Comparison of ENCODE assay signal across 8 cellular contexts in genomic region chr6:169252805-169253189, GRCh38. TPM values are rescaled to one million over a fixed set of nuclear protein-coding genes. Genes with fewer than 3 reads are reported as not detected.
DNase-seq lines count a peak whose midpoint lies in the region; ATAC-seq and TF ChIP-seq lines count a peak whose summit lies in the region.

No MANE protein-coding gene starts in this region.

- H3K27me3 ChIP-seq in A673 (replicated peaks; ENCODE audit: insufficient read depth, low read depth, low read length, poor library complexity) (peaks cover 35% of the 10 kb centered on the region), WERI-Rb-1 (ENCODE audit: insufficient read depth, low read depth, severe bottlenecking) (no peaks in the 10 kb centered on the region)

- H3K9me3 Mint-ChIP-seq in nephron (peaks cover 11% of the 10 kb centered on the region), T-cell (peaks cover 0 to 2% (median 0%) of the 10 kb centered on the region in 3 donors)

- H3K36me3 Mint-ChIP-seq in nephron (ENCODE audit: low read depth) (peaks cover 3% of the 10 kb centered on the region), T-cell (no peaks in the 10 kb centered on the region)

- H3K9me3 ChIP-seq in A673 (ENCODE audit: low read depth, low read length, poor library complexity, severe bottlenecking), result no peaks in the 10 kb centered on the region
- no peaks in the 10 kb centered on the region for H3K9me3 ChIP-seq in WERI-Rb-1 (ENCODE audit: severe bottlenecking)

- H3K27me3 Mint-ChIP-seq in nephron (ENCODE audit: low read depth) (peaks cover 80% of the 10 kb centered on the region), T-cell (peaks cover 68 to 71% of the 10 kb centered on the region in 2 donors)

- POLR2A ChIA-PET in A673 (lab: Charles Lee; ENCODE audit: low non-redundant PET), result no interaction called here
- POLR2A ChIA-PET in T-cell (lab: Charles Lee), result interaction anchor here in 1 of 2 donors (0.7 kb wide), 1 partner anchor 112 kb away, joined by 3 read pairs; no protein-coding TSS in a partner anchor

- peak overlapping the region in 2 of 3 experiments; percentile 9 to 90 for H3K27ac Mint-ChIP-seq in nephron
- no peak overlapping the region for H3K27ac Mint-ChIP-seq in T-cell

- intact Hi-C loops in A673 (cut with micrococcal nuclease; ENCODE audit: unreplicated experiment), result no loop called here

- CTCF ChIA-PET in A673 (lab: Charles Lee), result no interaction called here
- CTCF ChIA-PET in T-cell (lab: Charles Lee), result no interaction called here

- H3K4me3 Mint-ChIP-seq in nephron (peak overlapping the region; percentile 80 to 94 (median 81)), T-cell (peak overlapping the region in 1 of 3 donors; percentile 60)

- H3K4me1 ChIP-seq in A673 (ENCODE audit: insufficient read depth, low read length, poor library complexity, severe bottlenecking), result peaks cover 3% of the 10 kb centered on the region

- peaks cover 35% of the 10 kb centered on the region for H3K4me1 Mint-ChIP-seq in nephron
- peaks cover 22 to 27% (median 24%) of the 10 kb centered on the region in 3 donors for H3K4me1 Mint-ChIP-seq in T-cell

- DNase-seq in A673 (ENCODE audit: low spot score) (peak; percentile 18), NCI-H1092 treated with DMSO at 0.1 percent for 48 hours (lab: John Stamatoyannopoulos, UW) (peak; percentile 80), epithelial cell of proximal tubule (ENCODE audit: low read depth) (no peak), WERI-Rb-1 (no peak), glomerular visceral epithelial cell (ENCODE audit: extremely low spot score) (no peak), T-cell (no peak)

- no TSS peak for BruUV-seq in A673 (replicated peaks; lab: Mats Ljungman, UMichigan)

- H3K27ac ChIP-seq in A673 (ENCODE audit: low read depth, low read length, poor library complexity, severe bottlenecking), result no peak overlapping the region
- no peak overlapping the region for H3K27ac ChIP-seq in WERI-Rb-1

- TF ChIP-seq CTCF in A673 (conservative IDR thresholded peaks at IDR 0.05; ENCODE audit: low read depth, low read length) (no peak), epithelial cell of proximal tubule (conservative IDR thresholded peaks at IDR 0.05; ENCODE audit: low read depth, low read length) (no peak), nephron (IDR thresholded peaks at IDR 0.05; ENCODE audit: unreplicated experiment in 3 of 3) (no peak), WERI-Rb-1 (IDR thresholded peaks at IDR 0.05; ENCODE audit: low read depth, low read length) (no peak)

- H3K36me3 ChIP-seq in A673 (ENCODE audit: insufficient read depth, low read length, poor library complexity, severe bottlenecking) (no peaks in the 10 kb centered on the region), WERI-Rb-1 (no peaks in the 10 kb centered on the region)

- H3K4me3 ChIP-seq in A673 (ENCODE audit: low read depth, low read length, poor library complexity, severe bottlenecking), result no peak overlapping the region
- H3K4me3 ChIP-seq in epithelial cell of proximal tubule (ENCODE audit: low read depth, low read length), result peak overlapping the region; percentile 56
- no peak overlapping the region for H3K4me3 ChIP-seq in WERI-Rb-1 (ENCODE audit: low read depth, low read length)

- no peak for ATAC-seq in HG03439 (IDR thresholded peaks at IDR 0.05; ENCODE audit: unreplicated experiment)
- no peak for ATAC-seq in T-cell (replicated peaks in 1 of 4)

RNA-seq across cellular contexts. Expression of gene THBS2, which starts 0.8 kb away (rescaled TPM):
- total RNA-seq in A673 (2021), result 0.13 and 0.66 TPM in 2 replicates
- 2.5 and 2.7 TPM in 2 replicates for total RNA-seq in epithelial cell of proximal tubule
- total RNA-seq in T-cell, result under 1 TPM in 3 of 5 donors, not detected in 2; 0.09 to 0.39 (median 0.12) TPM

Comparison
In these comparisons a context has a peak if more than half of its experiments do, and no peak if none do; other contexts are left out.
1. DNase-seq: peak in A673 (single experiment) and NCI-H1092 treated with DMSO at 0.1 percent for 48 hours (single experiment); none in epithelial cell of proximal tubule (single experiment), WERI-Rb-1 (single experiment), glomerular visceral epithelial cell (single experiment) and T-cell (0 of 34).
2. H3K27ac Mint-ChIP-seq: peak in nephron (2 of 3); none in T-cell (0 of 2).